Comparison of ENCODE assay signal across 9 cellular contexts in the genomic region with DNA sequence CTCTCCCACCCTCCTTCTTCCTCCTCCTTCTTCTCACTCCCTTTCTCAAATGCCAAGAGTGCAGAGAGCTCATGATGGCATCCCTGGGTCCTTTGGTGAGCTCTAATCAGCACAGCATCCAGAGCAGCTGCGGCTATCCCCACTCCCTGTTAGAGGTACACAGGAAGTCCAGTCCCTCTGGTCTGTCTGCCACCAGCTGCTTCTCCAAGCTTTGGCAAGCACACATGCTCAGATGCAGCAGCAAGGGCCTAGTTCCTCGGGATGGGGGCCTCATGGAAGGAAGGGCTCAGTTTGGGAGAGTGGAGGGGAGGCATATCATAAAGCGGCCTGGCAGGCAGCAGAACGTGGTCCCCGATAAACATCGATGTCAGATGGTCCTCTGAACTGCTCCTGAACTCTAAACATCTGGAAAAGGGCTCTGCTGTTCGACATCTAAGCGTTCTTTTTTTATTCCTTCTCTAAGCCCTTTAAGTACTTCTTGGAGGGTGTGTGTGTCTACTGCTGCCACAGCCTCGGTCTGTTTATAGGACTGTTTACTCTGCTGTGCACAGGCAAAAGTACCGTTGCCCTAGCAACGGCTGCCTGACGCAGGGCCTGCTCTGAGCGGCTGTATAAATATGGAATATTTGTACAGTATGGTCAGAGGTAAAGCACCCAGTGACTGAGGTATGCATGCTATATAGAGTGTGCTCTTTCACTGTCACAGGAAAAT.
DNase-seq lines count a peak whose midpoint lies in the region; ATAC-seq and TF ChIP-seq lines count a peak whose summit lies in the region.
"Had no signal": no experiment of that assay in that cellular context is flagged by ENCODE, and none has a peak within 500 bp of the region (broad histone marks: within the 10 kb centered on the region; RNA-seq: fewer than 3 reads in every experiment).

No MANE protein-coding gene starts in this region.

- H3K9me3 ChIP-seq in RWPE2 (ENCODE audit: severe bottlenecking) = no peaks in the 10 kb centered on the region
- no peaks in the 10 kb centered on the region for H3K9me3 ChIP-seq in sigmoid colon

- no peaks in the 10 kb centered on the region for H3K36me3 Mint-ChIP-seq in activated T-cell treated with anti-CD3 and anti-CD28 coated beads, Interleukin-2, amount 50 U/mL, for 72 hours (ENCODE audit: insufficient read depth in 2 of 2)

- H3K4me1 Mint-ChIP-seq in activated T-cell treated with anti-CD3 and anti-CD28 coated beads, Interleukin-2, amount 50 U/mL, for 72 hours (ENCODE audit: low read depth) = no peaks in the 10 kb centered on the region

- no peak overlapping the region for H3K27ac Mint-ChIP-seq in activated T-cell treated with anti-CD3 and anti-CD28 coated beads, Interleukin-2, amount 50 U/mL, for 72 hours

- no peak overlapping the region for H3K4me3 ChIP-seq in RWPE2 (ENCODE audit: severe bottlenecking)
- H3K4me3 ChIP-seq in sigmoid colon = no peak overlapping the region

- no peak for TF ChIP-seq CTCF in RWPE2 (IDR thresholded peaks at IDR 0.05; ENCODE audit: poor library complexity, severe bottlenecking)
- no peak for TF ChIP-seq CTCF in sigmoid colon (IDR thresholded peaks at IDR 0.05)

- H3K27ac ChIP-seq in RWPE2 (ENCODE audit: poor library complexity, severe bottlenecking) (no peak overlapping the region), sigmoid colon (peak overlapping the region; percentile 84 to 96 (median 87))

- intact Hi-C loops in Right ventricle myocardium superior (cut with DNase I) = no loop called here
- intact Hi-C loops in sigmoid colon (cut with DNase I) = loop anchor here (5.0 kb wide), 1 partner anchor 72 kb away; no protein-coding TSS in a partner anchor

- no peak for TF ChIP-seq POLR2A in sigmoid colon (IDR thresholded peaks at IDR 0.05)

- WGBS in sigmoid colon, 2 donors = 9 to 44% methylated on average over 13 of the region's 13 CpGs

- H3K36me3 ChIP-seq in RWPE2 (ENCODE audit: low read depth) (peaks cover 9% of the 10 kb centered on the region), sigmoid colon (peaks cover 10 to 59% (median 19%) of the 10 kb centered on the region in 4 donors)

- peak; percentile 55 to 91 (median 75) for TF ChIP-seq EP300 in sigmoid colon (IDR thresholded peaks at IDR 0.05)

- peak; percentile 94 for DNase-seq in EH (ENCODE audit: low read depth)
- no peak for DNase-seq in RWPE2 (ENCODE audit: low spot score)
- peak; percentile 70 for DNase-seq in Right ventricle myocardium superior
- DNase-seq in sigmoid colon = peak; percentile 92
- no peak for DNase-seq in UCSD-AML1 (lab: John Stamatoyannopoulos, UW; ENCODE audit: unreplicated experiment)
- DNase-seq in activated T-cell treated with anti-CD3 and anti-CD28 coated beads, Interleukin-2, amount 50 U/mL, for 72 hours = no peak
- DNase-seq: NCI-H82 had no signal

- peaks cover 4% of the 10 kb centered on the region for H3K27me3 Mint-ChIP-seq in activated T-cell treated with anti-CD3 and anti-CD28 coated beads, Interleukin-2, amount 50 U/mL, for 72 hours (ENCODE audit: low read depth)

- H3K4me1 ChIP-seq in RWPE2 (ENCODE audit: insufficient read depth, poor library complexity, severe bottlenecking) (peaks cover 5% of the 10 kb centered on the region), sigmoid colon (peaks cover 0 to 60% (median 46%) of the 10 kb centered on the region in 4 donors)

- H3K4me3 Mint-ChIP-seq in activated T-cell treated with anti-CD3 and anti-CD28 coated beads, Interleukin-2, amount 50 U/mL, for 72 hours = no peak overlapping the region

- ATAC-seq in RWPE2 (ENCODE audit: low read depth) (peak; percentile 83), Right ventricle myocardium superior (ENCODE audit: poor library complexity) (peak; percentile 96), HG03469 (IDR thresholded peaks at IDR 0.05; ENCODE audit: unreplicated experiment) (no peak), GM18870 (IDR thresholded peaks at IDR 0.05; ENCODE audit: unreplicated experiment) (no peak)
- ATAC-seq in activated T-cell treated with anti-CD3 and anti-CD28 coated beads, Interleukin-2, amount 50 U/mL, for 72 hours (replicated peaks in 1 of 2) = no peak

- no peaks in the 10 kb centered on the region for H3K9me3 Mint-ChIP-seq in activated T-cell treated with anti-CD3 and anti-CD28 coated beads, Interleukin-2, amount 50 U/mL, for 72 hours

- H3K27me3 ChIP-seq in RWPE2 (ENCODE audit: insufficient read depth, poor library complexity, severe bottlenecking) = no peaks in the 10 kb centered on the region
- H3K27me3 ChIP-seq in sigmoid colon = no peaks in the 10 kb centered on the region

Comparison
In these comparisons a context has a peak if more than half of its experiments do, and no peak if none do; other contexts are left out.
1. DNase-seq: peak in EH (single experiment), Right ventricle myocardium superior (single experiment) and sigmoid colon (single experiment); none in RWPE2 (single experiment), UCSD-AML1 (single experiment) and activated T-cell treated with anti-CD3 and anti-CD28 coated beads, Interleukin-2, amount 50 U/mL, for 72 hours (0 of 2).
2. ATAC-seq: peak in RWPE2 (single experiment) and Right ventricle myocardium superior (single experiment); none in HG03469 (single experiment), activated T-cell treated with anti-CD3 and anti-CD28 coated beads, Interleukin-2, amount 50 U/mL, for 72 hours (0 of 2) and GM18870 (single experiment).